9 cellular contexts compared by ENCODE assay signal in genomic region chr5:95591490-95591901, GRCh38. TPM values are rescaled to one million over a fixed set of nuclear protein-coding genes. Genes with fewer than 3 reads are reported as not detected.
A peak's percentile ranks its signal among the peaks of the same experiment; 100 is the strongest.
DNase-seq lines count a peak whose midpoint lies in the region; ATAC-seq and TF ChIP-seq lines count a peak whose summit lies in the region.
"Had no signal": no experiment of that assay in that cellular context is flagged by ENCODE, and none has a peak within 500 bp of the region (broad histone marks: within the 10 kb centered on the region; RNA-seq: fewer than 3 reads in every experiment).

No MANE protein-coding gene starts in this region.

- no peak for TF ChIP-seq CTCF in BJ (IDR thresholded peaks at IDR 0.05; ENCODE audit: insufficient read depth, low read depth, low read length)

- ATAC-seq in GM19397 (IDR thresholded peaks at IDR 0.05; ENCODE audit: unreplicated experiment): peak; percentile 60
- ATAC-seq in HG03432 (IDR thresholded peaks at IDR 0.05; ENCODE audit: unreplicated experiment): peak; percentile 95
- ATAC-seq in GM19324 (IDR thresholded peaks at IDR 0.05; ENCODE audit: low FRiP score, unreplicated experiment): no peak

- CTCF ChIA-PET in BJ (lab: Yijun Ruan, JAX): no interaction called here

- no peak overlapping the region for H3K4me3 ChIP-seq in BJ (ENCODE audit: low read depth, low read length)
- H3K4me3 ChIP-seq in SJCRH30: no peak overlapping the region

- no peaks in the 10 kb centered on the region for H3K4me1 ChIP-seq in SJCRH30

- no peak overlapping the region for H3K27ac ChIP-seq in SJCRH30

- POLR2A ChIA-PET in BJ (lab: Charles Lee): no interaction called here

- H3K27me3 ChIP-seq in BJ (ENCODE audit: control insufficient read depth, insufficient read depth, low read length): no peaks in the 10 kb centered on the region
- H3K27me3 ChIP-seq in SJCRH30: no peaks in the 10 kb centered on the region

- peak; percentile 43 for DNase-seq in BJ (ENCODE audit: low read depth)
- peak; percentile 64 for DNase-seq in dermis blood vessel endothelial cell
- DNase-seq in cardiac septum (ENCODE audit: low spot score): no peak
- no peak for DNase-seq in DMS153 treated with DMSO at 0.1 percent for 48 hours (lab: John Stamatoyannopoulos, UW; ENCODE audit: unreplicated experiment)
- no peak for DNase-seq in SJCRH30

- H3K36me3 ChIP-seq in BJ (ENCODE audit: control insufficient read depth, insufficient read depth, low read length): no peaks in the 10 kb centered on the region
- peaks cover 1% of the 10 kb centered on the region; the same call in 1 of the 2 replicates for H3K36me3 ChIP-seq in SJCRH30

- H3K9me3 ChIP-seq in SJCRH30 (replicated peaks): no peaks in the 10 kb centered on the region

- intact Hi-C loops in cardiac septum (cut with DNase I): no loop called here

RNA-seq across cellular contexts. Expression of gene GPR150, which starts 28.4 kb away (rescaled TPM):
- 0.18 and 0.25 TPM in 2 replicates for polyA plus RNA-seq in BJ (2011; rRNA removed)
- polyA minus RNA-seq in BJ (2011; rRNA and poly(A)+ RNA removed): not detected in 2 replicates
- 0.05 and 0.17 TPM in 2 replicates for total RNA-seq in dermis blood vessel endothelial cell
- total RNA-seq in cardiac septum: not detected
- total RNA-seq in SJCRH30 (2014; rRNA removed; shearing (Covaris generic)): not detected in 2 replicates
- total RNA-seq: G401 had no signal

RNA-seq across cellular contexts. Expression of gene ARSK, which starts 36.6 kb away (rescaled TPM):
- 8.0 and 14.2 TPM in 2 replicates for polyA plus RNA-seq in BJ (2011; rRNA removed)
- 3.0 and 3.3 TPM in 2 replicates for polyA minus RNA-seq in BJ (2011; rRNA and poly(A)+ RNA removed)
- total RNA-seq in dermis blood vessel endothelial cell: 2.7 TPM in 2 replicates
- total RNA-seq in cardiac septum: 2.2 TPM
- 13.8 and 15.7 TPM in 2 replicates for total RNA-seq in SJCRH30 (2014; rRNA removed; shearing (Covaris generic))

RNA-seq across cellular contexts. Expression of gene SKIC3, which starts 36.7 kb away (rescaled TPM):
- polyA plus RNA-seq in BJ (2011; rRNA removed): 31.6 and 66.3 TPM in 2 replicates
- 39.0 and 39.7 TPM in 2 replicates for polyA minus RNA-seq in BJ (2011; rRNA and poly(A)+ RNA removed)
- total RNA-seq in dermis blood vessel endothelial cell (117 and 119 TPM in 2 replicates), cardiac septum (70.7 TPM)
- 65.4 and 71.6 TPM in 2 replicates for total RNA-seq in SJCRH30 (2014; rRNA removed; shearing (Covaris generic))

RNA-seq across cellular contexts. Expression of gene RFESD, which starts 55.1 kb away (rescaled TPM):
- polyA plus RNA-seq in BJ (2011; rRNA removed): 1.1 and 1.9 TPM in 2 replicates
- polyA minus RNA-seq in BJ (2011; rRNA and poly(A)+ RNA removed): 0.24 and 1.0 TPM in 2 replicates
- total RNA-seq in dermis blood vessel endothelial cell (0.34 and 0.70 TPM in 2 replicates), cardiac septum (2.7 TPM)
- total RNA-seq in SJCRH30 (2014; rRNA removed; shearing (Covaris generic)): 1.2 and 1.4 TPM in 2 replicates

Comparison
In these comparisons a context has a peak if more than half of its experiments do, and no peak if none do; other contexts are left out.
1. DNase-seq: peak in BJ (single experiment) and dermis blood vessel endothelial cell (single experiment); none in cardiac septum (single experiment), DMS153 treated with DMSO at 0.1 percent for 48 hours (single experiment) and SJCRH30 (0 of 2).